22 cellular contexts compared by ENCODE assay signal in genomic region chr14:46840971-46841729, GRCh38.
DNase-seq lines count a peak whose midpoint lies in the region; ATAC-seq lines count a peak whose summit lies in the region.
"Had no signal": no experiment of that assay in that cellular context is flagged by ENCODE, and none has a peak within 500 bp of the region (broad histone marks: within the 10 kb centered on the region; RNA-seq: fewer than 3 reads in every experiment).

No MANE protein-coding gene starts in this region.

- peak overlapping the region; percentile 4 for H3K27ac ChIP-seq in temporal lobe (ENCODE audit: low read depth, low read length)
- H3K27ac ChIP-seq: BLaER1 had no signal

- DNase-seq in NCI-H446 (lab: John Stamatoyannopoulos, UW): peak; percentile 2 to 47
- no peak for DNase-seq in NCI-H446 treated with DMSO at 0.1 percent for 48 hours (lab: John Stamatoyannopoulos, UW)
- DNase-seq in astrocyte of the hippocampus (ENCODE audit: low read depth, low spot score): peak; percentile 81
- peak; percentile 39 for DNase-seq in inferior parietal cortex (ENCODE audit: extremely low spot score)
- no peak for DNase-seq in cerebellar cortex (ENCODE audit: low spot score)
- DNase-seq in NCI-H510A (lab: John Stamatoyannopoulos, UW): no peak
- DNase-seq: activated B cell treated with CpG ODN at 0.5 μM for 24 hours; activated CD4-positive, alpha-beta memory T cell treated with anti-CD3 and anti-CD28 coated beads, Interleukin-2, amount 10 ng/mL, durations not matched to agents 7 days and 5 days; amniotic stem cell; GDM1; HCEC 1CT; IMR-90; islet precursor cell; MG63; NCI-H1694 treated with DMSO at 0.1 percent for 48 hours; NCI-H524; OCI-M1; stimulated activated CD4-positive, alpha-beta T cell treated with anti-CD3 and anti-CD28 coated beads, Interleukin-4, amount 100 ng/mL, for 4 hours had no signal

- ATAC-seq in HG02623 (IDR thresholded peaks at IDR 0.05; ENCODE audit: unreplicated experiment): no peak
- ATAC-seq: natural killer cell treated with Interleukin-12 subunit alpha and Interleukin-12 subunit beta and Interleukin-15 and Interleukin-18, amount 100 ng/mL, for 72 hours had no signal

Comparison
In these comparisons a context has a peak if more than half of its experiments do, and no peak if none do; other contexts are left out.
1. DNase-seq: peak in NCI-H446 (2 of 2), astrocyte of the hippocampus (single experiment) and inferior parietal cortex (single experiment); none in NCI-H446 treated with DMSO at 0.1 percent for 48 hours (single experiment), cerebellar cortex (single experiment) and NCI-H510A (single experiment).